Comparison of ENCODE assay signal across 8 cellular contexts in genomic region chr5:34243802-34244201, GRCh38.
A peak's percentile ranks its signal among the peaks of the same experiment; 100 is the strongest.
DNase-seq lines count a peak whose midpoint lies in the region; ATAC-seq and TF ChIP-seq lines count a peak whose summit lies in the region.
"Not testable (repeated sequence)": the region's sequence is repeated elsewhere in the genome, so short reads cannot be mapped to it uniquely, and the experiment has no call there.

No MANE protein-coding gene starts in this region.

- not testable (repeated sequence) for TF ChIP-seq CTCF in VCaP (conservative IDR thresholded peaks at IDR 0.05); endodermal cell (conservative IDR thresholded peaks at IDR 0.05); kidney epithelial cell (IDR thresholded peaks at IDR 0.05; ENCODE audit: insufficient read depth, low read length, poor library complexity, severe bottlenecking); osteoblast (IDR thresholded peaks at IDR 0.05; ENCODE audit: extremely low read depth, low read depth, low read length); type B pancreatic cell (conservative IDR thresholded peaks at IDR 0.05)

- H3K36me3 Mint-ChIP-seq in CD8-positive, alpha-beta memory T cell; activated naive CD8-positive, alpha-beta T cell treated with anti-CD3 and anti-CD28 coated beads, Interleukin-2, amount 10 ng/mL, durations not matched to agents 7 days and 5 days; endodermal cell (ENCODE audit: low read depth); type B pancreatic cell: not testable (repeated sequence)

- H3K9me3 ChIP-seq in CD8-positive, alpha-beta memory T cell (ENCODE audit: low read length); KOPT-K1 (ENCODE audit: insufficient read depth, low read length, poor library complexity, severe bottlenecking); endodermal cell (ENCODE audit: control insufficient read depth, low read length); osteoblast (ENCODE audit: low read depth, low read length): not testable (repeated sequence)

- H3K9me3 Mint-ChIP-seq in CD8-positive, alpha-beta memory T cell; activated naive CD8-positive, alpha-beta T cell treated with anti-CD3 and anti-CD28 coated beads, Interleukin-2, amount 10 ng/mL, durations not matched to agents 7 days and 5 days; endodermal cell; type B pancreatic cell: not testable (repeated sequence)

- not testable (repeated sequence) for ATAC-seq in activated naive CD8-positive, alpha-beta T cell treated with anti-CD3 and anti-CD28 coated beads, Interleukin-2, amount 10 ng/mL, durations not matched to agents 7 days and 5 days (ENCODE audit: low read depth)

- DNase-seq in CD8-positive, alpha-beta memory T cell; activated naive CD8-positive, alpha-beta T cell treated with anti-CD3 and anti-CD28 coated beads, Interleukin-2, amount 10 ng/mL, durations not matched to agents 7 days and 5 days; endodermal cell; kidney epithelial cell (ENCODE audit: low read depth); osteoblast (ENCODE audit: insufficient read length, low spot score, missing footprints); type B pancreatic cell (ENCODE audit: extremely low spot score, unreplicated experiment): not testable (repeated sequence)

- H3K4me3 ChIP-seq in CD8-positive, alpha-beta memory T cell (ENCODE audit: low read length): not testable (repeated sequence)
- H3K4me3 ChIP-seq in endodermal cell (ENCODE audit: low read length) (peak overlapping the region; percentile 76), kidney epithelial cell (ENCODE audit: low read depth, low read length) (peak overlapping the region; percentile 34), osteoblast (ENCODE audit: insufficient read depth, low read length) (peak overlapping the region; percentile 43)

- H3K4me1 ChIP-seq in CD8-positive, alpha-beta memory T cell (ENCODE audit: insufficient read depth, low read length); endodermal cell (ENCODE audit: control insufficient read depth, insufficient read depth, low read length); osteoblast (ENCODE audit: insufficient read depth, low read length): not testable (repeated sequence)

- not testable (repeated sequence) for H3K79me2 ChIP-seq in osteoblast (ENCODE audit: insufficient read depth, low read length)

- H4K20me1 ChIP-seq in osteoblast (ENCODE audit: insufficient read depth, low read length): not testable (repeated sequence)

- CTCF ChIA-PET in CD8-positive, alpha-beta memory T cell (lab: Charles Lee): not testable (repeated sequence)

- peak overlapping the region; percentile 43 for H3K27ac ChIP-seq in CD8-positive, alpha-beta memory T cell (ENCODE audit: low read depth, low read length)
- peak overlapping the region; percentile 62 for H3K27ac ChIP-seq in KOPT-K1 (ENCODE audit: low read depth, low read length, poor library complexity, severe bottlenecking)
- H3K27ac ChIP-seq in VCaP: peak overlapping the region; percentile 60
- peak overlapping the region; percentile 73 for H3K27ac ChIP-seq in endodermal cell (ENCODE audit: low read depth, low read length)
- not testable (repeated sequence) for H3K27ac ChIP-seq in osteoblast (ENCODE audit: low read depth, low read length)

- POLR2A ChIA-PET in CD8-positive, alpha-beta memory T cell (lab: Charles Lee); activated naive CD8-positive, alpha-beta T cell treated with anti-CD3 and anti-CD28 coated beads, Interleukin-2, amount 10 ng/mL, durations not matched to agents 7 days and 5 days (lab: Charles Lee): not testable (repeated sequence)

- peak overlapping the region; percentile 69 for H3K4me2 ChIP-seq in osteoblast (ENCODE audit: insufficient read depth, low read length)

- peak overlapping the region; percentile 84 to 95 (median 86) for H3K4me3 Mint-ChIP-seq in CD8-positive, alpha-beta memory T cell
- H3K4me3 Mint-ChIP-seq in activated naive CD8-positive, alpha-beta T cell treated with anti-CD3 and anti-CD28 coated beads, Interleukin-2, amount 10 ng/mL, durations not matched to agents 7 days and 5 days: peak overlapping the region; percentile 85
- peak overlapping the region; percentile 73 for H3K4me3 Mint-ChIP-seq in endodermal cell
- peak overlapping the region; percentile 92 for H3K4me3 Mint-ChIP-seq in type B pancreatic cell

- peaks cover 21 to 45% (median 35%) of the 10 kb centered on the region in 3 donors for H3K4me1 Mint-ChIP-seq in CD8-positive, alpha-beta memory T cell
- not testable (repeated sequence) for H3K4me1 Mint-ChIP-seq in activated naive CD8-positive, alpha-beta T cell treated with anti-CD3 and anti-CD28 coated beads, Interleukin-2, amount 10 ng/mL, durations not matched to agents 7 days and 5 days; endodermal cell; type B pancreatic cell (ENCODE audit: unreplicated experiment)

- H3K9ac ChIP-seq in endodermal cell (ENCODE audit: extremely low read depth, low read length, poor library complexity, severe bottlenecking): peak overlapping the region; percentile 25

- H3K36me3 ChIP-seq in CD8-positive, alpha-beta memory T cell (ENCODE audit: insufficient read depth, low read length); KOPT-K1 (ENCODE audit: insufficient read depth, low read length); endodermal cell (ENCODE audit: control insufficient read depth, insufficient read depth, low read length); kidney epithelial cell (ENCODE audit: control insufficient read depth, insufficient read depth, low read length); osteoblast (ENCODE audit: insufficient read depth, low read length): not testable (repeated sequence)

- not testable (repeated sequence) for H3K27me3 ChIP-seq in CD8-positive, alpha-beta memory T cell (ENCODE audit: insufficient read depth, low read length, poor library complexity, severe bottlenecking); endodermal cell (ENCODE audit: control insufficient read depth, insufficient read depth, low read length, poor library complexity, severe bottlenecking); kidney epithelial cell (ENCODE audit: control insufficient read depth, insufficient read depth, low read length); osteoblast (ENCODE audit: insufficient read depth, low read length)

- not testable (repeated sequence) for H2AFZ ChIP-seq in osteoblast (ENCODE audit: low read length)

- H3K27me3 Mint-ChIP-seq in CD8-positive, alpha-beta memory T cell; activated naive CD8-positive, alpha-beta T cell treated with anti-CD3 and anti-CD28 coated beads, Interleukin-2, amount 10 ng/mL, durations not matched to agents 7 days and 5 days; endodermal cell (ENCODE audit: insufficient read depth); type B pancreatic cell: not testable (repeated sequence)

- peak overlapping the region; percentile 86 to 97 (median 93) for H3K27ac Mint-ChIP-seq in CD8-positive, alpha-beta memory T cell
- H3K27ac Mint-ChIP-seq in activated naive CD8-positive, alpha-beta T cell treated with anti-CD3 and anti-CD28 coated beads, Interleukin-2, amount 10 ng/mL, durations not matched to agents 7 days and 5 days: peak overlapping the region; percentile 91
- not testable (repeated sequence) for H3K27ac Mint-ChIP-seq in endodermal cell
- peak overlapping the region; percentile 89 for H3K27ac Mint-ChIP-seq in type B pancreatic cell
